1 cellular context compared by ENCODE assay signal in the genomic region with DNA sequence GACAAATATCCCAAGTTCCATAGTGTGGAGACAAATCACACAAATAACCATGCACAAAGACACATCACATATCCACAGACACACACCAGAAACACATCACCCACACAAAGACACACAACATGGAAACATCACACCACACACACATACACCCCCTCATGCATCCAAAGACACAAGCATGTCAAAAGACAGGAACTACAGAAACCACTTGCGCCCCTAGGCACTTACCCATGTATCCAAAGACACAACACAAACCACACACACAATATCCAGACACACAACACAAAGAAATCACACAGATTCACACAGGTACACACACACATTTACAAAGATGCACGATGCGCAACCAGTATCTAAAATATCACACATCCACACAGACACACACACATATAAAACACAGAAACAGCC.
TF ChIP-seq lines count a peak whose summit lies in the region.

No MANE protein-coding gene starts in this region.

TF ChIP-seq in SK-N-SH treated with all-trans-retinoic acid at 6 μM for 48 hours, 23 proteins besides CTCF, POLR2A, EP300 and RAD21 (continued from another document):
- TF ChIP-seq, protein P1, sequence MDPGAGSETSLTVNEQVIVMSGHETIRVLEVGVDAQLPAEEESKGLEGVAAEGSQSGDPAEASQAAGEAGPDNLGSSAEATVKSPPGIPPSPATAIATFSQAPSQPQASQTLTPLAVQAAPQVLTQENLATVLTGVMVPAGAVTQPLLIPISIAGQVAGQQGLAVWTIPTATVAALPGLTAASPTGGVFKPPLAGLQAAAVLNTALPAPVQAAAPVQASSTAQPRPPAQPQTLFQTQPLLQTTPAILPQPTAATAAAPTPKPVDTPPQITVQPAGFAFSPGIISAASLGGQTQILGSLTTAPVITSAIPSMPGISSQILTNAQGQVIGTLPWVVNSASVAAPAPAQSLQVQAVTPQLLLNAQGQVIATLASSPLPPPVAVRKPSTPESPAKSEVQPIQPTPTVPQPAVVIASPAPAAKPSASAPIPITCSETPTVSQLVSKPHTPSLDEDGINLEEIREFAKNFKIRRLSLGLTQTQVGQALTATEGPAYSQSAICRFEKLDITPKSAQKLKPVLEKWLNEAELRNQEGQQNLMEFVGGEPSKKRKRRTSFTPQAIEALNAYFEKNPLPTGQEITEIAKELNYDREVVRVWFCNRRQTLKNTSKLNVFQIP (CRISPR knock-in tag; IDR thresholded peaks at IDR 0.05; ENCODE audit: borderline replicate concordance, low read depth): no peak
- TF ChIP-seq ZC3H10 (CRISPR knock-in tag; IDR thresholded peaks at IDR 0.05) (no peak), GLIS3 (CRISPR knock-in tag; IDR thresholded peaks at IDR 0.05) (no peak), ZFP3 (CRISPR knock-in tag; IDR thresholded peaks at IDR 0.05) (no peak), ZNF70 (CRISPR knock-in tag; IDR thresholded peaks at IDR 0.05) (no peak), ZNF565 (CRISPR knock-in tag; conservative IDR thresholded peaks at IDR 0.05; ENCODE audit: low read depth) (no peak), SNAI2 (CRISPR knock-in tag; IDR thresholded peaks at IDR 0.05) (no peak), ARNTL (CRISPR knock-in tag; IDR thresholded peaks at IDR 0.05; ENCODE audit: borderline replicate concordance, low read depth) (no peak)
TF ChIP-seq in SK-N-SH treated with all-trans-retinoic acid at 6 μM for 48 hours: peak in this region for 0.
